Comparison of ENCODE assay signal across 8 cellular contexts in genomic region chr2:200812122-200813022, GRCh38. TPM values are rescaled to one million over a fixed set of nuclear protein-coding genes. Genes with fewer than 3 reads are reported as not detected.
DNase-seq lines count a peak whose midpoint lies in the region; ATAC-seq lines count a peak whose summit lies in the region.

No MANE protein-coding gene starts in this region.

- ATAC-seq in GM21515 (IDR thresholded peaks at IDR 0.05; ENCODE audit: unreplicated experiment) (peak; percentile 42), right cardiac atrium (peak; percentile 65 to 67), aorta (ENCODE audit: low FRiP score) (peak; percentile 75)

- no peaks in the 10 kb centered on the region for H3K9me3 ChIP-seq in HUES6 (ENCODE audit: control insufficient read depth, insufficient read depth, low read depth, low read length)
- H3K9me3 ChIP-seq in right cardiac atrium (ENCODE audit: control insufficient read depth, low read length), result no peaks in the 10 kb centered on the region
- no peaks in the 10 kb centered on the region for H3K9me3 ChIP-seq in aorta (ENCODE audit: control insufficient read depth, low read length)

- peak overlapping the region; percentile 100 for H3K27ac ChIP-seq in HUES6 (ENCODE audit: low read depth, low read length)
- H3K27ac ChIP-seq in right cardiac atrium (ENCODE audit: low read length), result peak overlapping the region; percentile 98
- peak overlapping the region; percentile 70 to 97 for H3K27ac ChIP-seq in aorta (ENCODE audit: low read depth in 1 of 2, low read length in 2 of 2)

- peak overlapping the region; percentile 99 for H3K9ac ChIP-seq in HUES6 (ENCODE audit: low read length)

- H3K27me3 ChIP-seq in HUES6 (ENCODE audit: control insufficient read depth, insufficient read depth, low read length), result no peaks in the 10 kb centered on the region
- no peaks in the 10 kb centered on the region for H3K27me3 ChIP-seq in right cardiac atrium (ENCODE audit: control insufficient read depth, insufficient read depth)
- no peaks in the 10 kb centered on the region for H3K27me3 ChIP-seq in aorta (ENCODE audit: control insufficient read depth in 1 of 2, insufficient read depth in 2 of 2, low read length in 1 of 2)

- DNase-seq in Daoy (ENCODE audit: low read depth) (peak; percentile 77), T follicular helper cell (ENCODE audit: low read depth) (peak; percentile 32), amygdala (lab: John Stamatoyannopoulos, UW) (peak in 48 of 56 donors; percentile 2 to 72 (median 43)), right cardiac atrium (peak; percentile 83 to 92 (median 91)), renal cortical epithelial cell (ENCODE audit: low read depth) (peak; percentile 28), aorta (peak; percentile 87 to 92)

- H3K4me3 ChIP-seq in HUES6 (ENCODE audit: low read depth, low read length) (peak overlapping the region; percentile 88), right cardiac atrium (ENCODE audit: low read length) (peak overlapping the region; percentile 89), aorta (ENCODE audit: low read length in 2 of 2) (peak overlapping the region; percentile 85 to 90)

- intact Hi-C loops in right cardiac atrium (cut with DNase I), result loop anchor here in 2 of 4 donors (5.0 kb wide), 2 partner anchors 50 to 100 kb away; partner anchors contain the start of gene CLK1 (in 1 of the 2)
- intact Hi-C loops in aorta (cut with DNase I), result loop anchor here (2.0 to 5.0 kb wide), 4 partner anchors 50 to 100 kb away; partner anchors contain the start of gene CLK1 (in 2 of the 2)

- under 1% methylated on average over 70 of the region's 70 CpGs for WGBS in right cardiac atrium
- WGBS in aorta, 2 donors, result 0 to 1% methylated on average over 57 to 70 of the region's 70 CpGs

- H3K4me1 ChIP-seq in HUES6 (ENCODE audit: control insufficient read depth, insufficient read depth, low read length) (peaks cover 15% of the 10 kb centered on the region), right cardiac atrium (ENCODE audit: control insufficient read depth, insufficient read depth, low read length) (peaks cover 3% of the 10 kb centered on the region), aorta (ENCODE audit: control insufficient read depth in 1 of 2, insufficient read depth in 2 of 2, low read length in 2 of 2) (no peaks in the 10 kb centered on the region)

- H3K36me3 ChIP-seq in HUES6 (ENCODE audit: control insufficient read depth, insufficient read depth, low read length) (peaks cover 44% of the 10 kb centered on the region), aorta (ENCODE audit: control insufficient read depth in 1 of 2, insufficient read depth in 2 of 2, low read length in 1 of 2) (no peaks in the 10 kb centered on the region)

RNA-seq across cellular contexts. Expression of gene BZW1, which starts 0.7 kb away (rescaled TPM):
- 550 and 605 TPM in 2 replicates for total RNA-seq in Daoy (2014; rRNA removed; shearing (Covaris generic))
- 100 to 1,000 TPM in 2 of 4 donors, 10 to 100 TPM in 2; 83.7 to 173 (median 100.0) TPM for total RNA-seq in right cardiac atrium
- 32.2 TPM for polyA plus RNA-seq in right cardiac atrium
- 398 and 823 TPM in 2 replicates for total RNA-seq in renal cortical epithelial cell
- total RNA-seq in aorta, result 100 to 1,000 TPM; 193 to 250 TPM
- polyA plus RNA-seq in aorta, result 10 to 100 TPM; 73.1 to 78.6 TPM

RNA-seq across cellular contexts. Expression of gene CLK1, which starts 52.1 kb away (rescaled TPM):
- total RNA-seq in Daoy (2014; rRNA removed; shearing (Covaris generic)), result 37.3 and 42.9 TPM in 2 replicates
- total RNA-seq in right cardiac atrium, result 10 to 100 TPM; 48.0 to 70.1 (median 64.1) TPM
- polyA plus RNA-seq in right cardiac atrium, result 122 TPM
- 32.1 and 84.2 TPM in 2 replicates for total RNA-seq in renal cortical epithelial cell
- 100 to 1,000 TPM; 167 to 197 TPM for total RNA-seq in aorta
- polyA plus RNA-seq in aorta, result 100 to 1,000 TPM in 1 of 2 donors, 10 to 100 TPM in 1; 89.3 to 361 TPM

Comparison
In these comparisons a context has a peak if more than half of its experiments do, and no peak if none do; other contexts are left out.
1. Peak in every context shown above with its lines: DNase-seq, ATAC-seq, H3K4me3 ChIP-seq and H3K27ac ChIP-seq.
2. DNase-seq: peak in every context shown above with its lines; median percentile 91 in right cardiac atrium; 90 in aorta; 77 in Daoy; 43 in amygdala; 32 in T follicular helper cell; 28 in renal cortical epithelial cell.